ENCODE assay signal across 11 cellular contexts in genomic region chr1:25304936-25305335, GRCh38. TPM values are rescaled to one million over a fixed set of nuclear protein-coding genes. Genes with fewer than 3 reads are reported as not detected.
DNase-seq lines count a peak whose midpoint lies in the region; ATAC-seq, FAIRE-seq and TF ChIP-seq lines count a peak whose summit lies in the region.
"Not testable (repeated sequence)": the region's sequence is repeated elsewhere in the genome, so short reads cannot be mapped to it uniquely, and the experiment has no call there.
"Had no signal": no experiment of that assay in that cellular context is flagged by ENCODE, and none has a peak within 500 bp of the region (broad histone marks: within the 10 kb centered on the region; RNA-seq: fewer than 3 reads in every experiment).

No MANE protein-coding gene starts in this region.

- TF ChIP-seq CTCF in choroid plexus epithelial cell (conservative IDR thresholded peaks at IDR 0.05; ENCODE audit: low read depth, low read length) (peak; percentile 1), epithelial cell of esophagus (IDR thresholded peaks at IDR 0.05; ENCODE audit: insufficient read depth, low read depth, low read length, missing control alignments) (peak; percentile 9)

- not testable (repeated sequence) for ATAC-seq in T-helper 17 cell; stimulated activated effector memory CD8-positive, alpha-beta T cell treated with anti-CD3 and anti-CD28 coated beads, Interleukin-12 subunit alpha, Interleukin-12 subunit beta, amount 100 ng/mL, for 72 hours
- ATAC-seq in Right ventricle myocardium superior (ENCODE audit: poor library complexity) (peak; percentile 82), left lobe of liver (peak; percentile 37)

- FAIRE-seq in HTR-8/SVneo (lab: Jason Lieb, UNC), result peak; percentile 26

- intact Hi-C loops in Right ventricle myocardium superior (cut with DNase I), result not testable (repeated sequence)

- H3K9me3 Mint-ChIP-seq in stimulated activated effector memory CD8-positive, alpha-beta T cell treated with anti-CD3 and anti-CD28 coated beads, Interleukin-12 subunit alpha, Interleukin-12 subunit beta, amount 100 ng/mL, for 72 hours, result not testable (repeated sequence)

- not testable (repeated sequence) for H3K27me3 Mint-ChIP-seq in T-helper 17 cell

- not testable (repeated sequence) for H3K9me3 ChIP-seq in T-helper 17 cell (ENCODE audit: control insufficient read depth, low read length, poor library complexity, severe bottlenecking)

- not testable (repeated sequence) for H3K4me3 ChIP-seq in choroid plexus epithelial cell (ENCODE audit: low read depth, low read length); epithelial cell of esophagus (ENCODE audit: low read length)

- H3K27ac Mint-ChIP-seq in T-helper 17 cell, result peak overlapping the region; percentile 19
- peak overlapping the region; percentile 44 for H3K27ac Mint-ChIP-seq in stimulated activated effector memory CD8-positive, alpha-beta T cell treated with anti-CD3 and anti-CD28 coated beads, Interleukin-12 subunit alpha, Interleukin-12 subunit beta, amount 100 ng/mL, for 72 hours

- H3K4me1 Mint-ChIP-seq in T-helper 17 cell; stimulated activated effector memory CD8-positive, alpha-beta T cell treated with anti-CD3 and anti-CD28 coated beads, Interleukin-12 subunit alpha, Interleukin-12 subunit beta, amount 100 ng/mL, for 72 hours: not testable (repeated sequence)

- H3K36me3 Mint-ChIP-seq in T-helper 17 cell (ENCODE audit: low read depth), result not testable (repeated sequence)
- H3K36me3 Mint-ChIP-seq in stimulated activated effector memory CD8-positive, alpha-beta T cell treated with anti-CD3 and anti-CD28 coated beads, Interleukin-12 subunit alpha, Interleukin-12 subunit beta, amount 100 ng/mL, for 72 hours, result peaks cover 21% of the 10 kb centered on the region

- H3K4me3 Mint-ChIP-seq in T-helper 17 cell; stimulated activated effector memory CD8-positive, alpha-beta T cell treated with anti-CD3 and anti-CD28 coated beads, Interleukin-12 subunit alpha, Interleukin-12 subunit beta, amount 100 ng/mL, for 72 hours: not testable (repeated sequence)

- DNase-seq in HTR-8/SVneo (ENCODE audit: insufficient read length, low spot score); T-helper 17 cell; epithelial cell of esophagus (ENCODE audit: low read depth); Right ventricle myocardium superior; left lobe of liver (ENCODE audit: low spot score); stimulated activated effector memory CD8-positive, alpha-beta T cell treated with anti-CD3 and anti-CD28 coated beads, Interleukin-12 subunit alpha, Interleukin-12 subunit beta, amount 100 ng/mL, for 72 hours (ENCODE audit: low spot score in 2 of 2): not testable (repeated sequence)
- DNase-seq in choroid plexus epithelial cell (ENCODE audit: low read depth), result peak; percentile 20

RNA-seq across cellular contexts. Expression of gene RHD, which starts 32.6 kb away (rescaled TPM):
- total RNA-seq in T-helper 17 cell, result 1 to 10 TPM in 1 of 2 donors, under 1 TPM in 1; 0.20 to 5.0 TPM
- not detected for total RNA-seq in Right ventricle myocardium superior
- total RNA-seq in left lobe of liver, result 0.18 TPM
- total RNA-seq: Calu3, Daoy, G401, H4 had no signal

RNA-seq across cellular contexts. Expression of gene TMEM50A, which starts 33.2 kb away (rescaled TPM):
- total RNA-seq in T-helper 17 cell (100 to 1,000 TPM in 1 of 2 donors, 10 to 100 TPM in 1; 99.8 to 144 TPM), Right ventricle myocardium superior (73.5 TPM), left lobe of liver (26.5 TPM)

RNA-seq across cellular contexts. Expression of gene RSRP1, which starts 57.7 kb away (rescaled TPM):
- total RNA-seq in T-helper 17 cell (100 to 1,000 TPM; 483 to 509 TPM), Right ventricle myocardium superior (35.5 TPM), left lobe of liver (64.9 TPM)
